7 cellular contexts compared by ENCODE assay signal in the genomic region with DNA sequence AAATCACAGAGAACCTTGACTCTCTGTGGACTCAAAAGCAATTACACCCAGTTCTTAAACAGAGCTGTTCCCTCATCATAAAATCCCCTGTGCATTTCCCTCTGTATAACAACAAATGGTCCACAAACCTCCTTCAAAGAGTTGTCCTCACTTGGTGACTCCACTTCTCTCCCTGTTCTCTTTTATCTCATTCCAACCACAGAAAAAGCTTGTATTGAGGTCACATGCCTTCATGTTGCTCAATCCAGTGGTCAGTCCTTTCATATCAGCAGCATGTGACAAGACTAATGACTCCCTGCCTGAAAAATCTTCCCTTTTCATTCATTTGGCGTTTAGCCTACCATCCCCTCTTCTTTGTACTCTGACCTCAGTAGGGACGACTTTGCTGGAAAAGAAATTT.
DNase-seq lines count a peak whose midpoint lies in the region; ATAC-seq and TF ChIP-seq lines count a peak whose summit lies in the region.

No MANE protein-coding gene starts in this region.

- peaks cover 0 to 4% of the 10 kb centered on the region in 2 donors for H3K9me3 Mint-ChIP-seq in stimulated activated naive B cell treated with anti-CD40 and anti-IgM and Interleukin-4, amounts not matched to agents 10 μg/mL and 1 μg/mL and 100 μg/mL, for 72 hours

- peak; percentile 15 for ATAC-seq in GM19467 (IDR thresholded peaks at IDR 0.05; ENCODE audit: unreplicated experiment)
- peak; percentile 28 for ATAC-seq in HG03432 (IDR thresholded peaks at IDR 0.05; ENCODE audit: unreplicated experiment)
- peak; percentile 10 to 27 for ATAC-seq in stimulated activated naive B cell treated with anti-CD40 and anti-IgM and Interleukin-4, amounts not matched to agents 10 μg/mL and 1 μg/mL and 100 μg/mL, for 72 hours (replicated peaks)

- no peaks in the 10 kb centered on the region for H3K27me3 Mint-ChIP-seq in stimulated activated naive B cell treated with anti-CD40 and anti-IgM and Interleukin-4, amounts not matched to agents 10 μg/mL and 1 μg/mL and 100 μg/mL, for 72 hours

- peak overlapping the region; percentile 10 for H3K27ac Mint-ChIP-seq in stimulated activated naive B cell treated with anti-CD40 and anti-IgM and Interleukin-4, amounts not matched to agents 10 μg/mL and 1 μg/mL and 100 μg/mL, for 72 hours

- TF ChIP-seq CTCF in choroid plexus epithelial cell (conservative IDR thresholded peaks at IDR 0.05; ENCODE audit: low read depth, low read length) = no peak

- peaks cover 40 to 61% of the 10 kb centered on the region in 2 donors for H3K4me1 Mint-ChIP-seq in stimulated activated naive B cell treated with anti-CD40 and anti-IgM and Interleukin-4, amounts not matched to agents 10 μg/mL and 1 μg/mL and 100 μg/mL, for 72 hours

- H3K36me3 Mint-ChIP-seq in stimulated activated naive B cell treated with anti-CD40 and anti-IgM and Interleukin-4, amounts not matched to agents 10 μg/mL and 1 μg/mL and 100 μg/mL, for 72 hours = no peaks in the 10 kb centered on the region

- H3K4me3 Mint-ChIP-seq in stimulated activated naive B cell treated with anti-CD40 and anti-IgM and Interleukin-4, amounts not matched to agents 10 μg/mL and 1 μg/mL and 100 μg/mL, for 72 hours = peak overlapping the region in 1 of 2 donors; percentile 59

- peak; percentile 95 for DNase-seq in choroid plexus epithelial cell (ENCODE audit: low read depth)
- no peak for DNase-seq in stimulated activated naive B cell treated with anti-CD40 and anti-IgM and Interleukin-4, amounts not matched to agents 10 μg/mL and 1 μg/mL and 100 μg/mL, for 72 hours
- no peak for DNase-seq in NCI-H2196 treated with DMSO at 0.1 percent for 48 hours (lab: John Stamatoyannopoulos, UW; ENCODE audit: unreplicated experiment)
- no peak for DNase-seq in T-helper 1 cell
- DNase-seq in Kasumi-1 (lab: John Stamatoyannopoulos, UW) = no peak

- no peak overlapping the region for H3K4me3 ChIP-seq in choroid plexus epithelial cell (ENCODE audit: low read depth, low read length)
